21 cellular contexts compared by ENCODE assay signal in genomic region chr4:20106926-20107325, GRCh38.
"Had no signal": no experiment of that assay in that cellular context is flagged by ENCODE, and none has a peak within 500 bp of the region (broad histone marks: within the 10 kb centered on the region; RNA-seq: fewer than 3 reads in every experiment).

No MANE protein-coding gene starts in this region.

- H3K9me3 ChIP-seq: SJSA1 had no signal

- H3K27ac ChIP-seq: SJSA1, SK-N-MC had no signal

- H3K36me3 ChIP-seq: SJSA1 had no signal

- DNase-seq: KBM-7, MV-4-11, NCI-H1048, NCI-H1105, NCI-H1417, NCI-H1436 treated with DMSO at 0.1 percent for 48 hours, NCI-H1694, NCI-H1930, NCI-H2081, NCI-H2107, NCI-H2171, NCI-H345, NCI-H446 treated with DMSO at 0.1 percent for 48 hours, NCI-H510A treated with DMSO at 0.1 percent for 48 hours, NCI-H526, Right ventricle myocardium superior, RPMI8226, SIG-M5 had no signal

- FAIRE-seq: RCC 7860 had no signal

- H3K27me3 ChIP-seq: SJSA1 had no signal

- H3K4me3 ChIP-seq: SJSA1, SK-N-MC had no signal
